In the genomic region with DNA sequence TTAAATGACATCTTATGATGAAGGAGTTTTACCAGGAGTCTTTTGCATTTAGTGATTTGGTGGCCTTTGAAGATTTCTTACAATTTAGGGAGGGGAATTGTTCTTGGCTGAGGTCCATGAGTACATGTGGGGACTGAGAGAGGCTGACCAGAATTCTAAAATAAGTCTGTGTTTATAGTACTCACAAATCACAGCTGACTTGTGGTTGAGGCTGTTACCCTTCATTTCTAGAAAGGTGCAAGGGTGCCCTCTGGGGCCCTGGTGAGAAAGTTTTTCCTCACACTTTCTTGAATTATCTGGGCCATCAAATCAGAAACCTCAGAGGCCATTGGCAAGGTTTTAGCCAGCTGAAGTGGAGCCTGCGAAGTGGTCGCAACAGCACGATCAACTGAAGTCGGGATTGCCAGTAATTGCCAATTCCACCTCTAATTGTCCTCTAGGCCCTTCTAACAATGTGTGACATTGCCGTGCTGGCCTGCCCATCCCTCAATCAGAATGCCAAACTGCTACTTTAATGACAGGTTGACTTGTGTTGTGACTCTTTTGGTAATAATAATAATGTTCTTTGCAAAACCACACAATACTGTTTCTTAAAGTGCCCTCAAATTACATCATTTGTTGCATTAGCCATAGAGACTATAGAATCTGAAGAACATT, we compare ENCODE assay signal across 8 cellular contexts.
A peak's percentile ranks its signal among the peaks of the same experiment; 100 is the strongest.
DNase-seq lines count a peak whose midpoint lies in the region; ATAC-seq and TF ChIP-seq lines count a peak whose summit lies in the region.

No MANE protein-coding gene starts in this region.

- no peak overlapping the region for H2BK15ac ChIP-seq in neuronal stem cell (ENCODE audit: low read length)

- H3K23ac ChIP-seq in neuronal stem cell (ENCODE audit: low read depth, low read length, poor library complexity) = no peak overlapping the region

- H2AK5ac ChIP-seq in neuronal stem cell (ENCODE audit: low read depth, low read length) = no peak overlapping the region

- no peak overlapping the region for H3K4me2 ChIP-seq in neuronal stem cell (ENCODE audit: insufficient read depth, low read length, poor library complexity, severe bottlenecking)

- DNase-seq in AG08395 (ENCODE audit: low spot score) = peak; percentile 77
- peak; percentile 82 for DNase-seq in RPMI8226
- peak; percentile 77 for DNase-seq in fibroblast of mammary gland (ENCODE audit: low read depth)
- DNase-seq in neuronal stem cell (ENCODE audit: low spot score) = peak; percentile 17
- no peak for DNase-seq in activated CD4-positive, alpha-beta memory T cell treated with anti-CD3 and anti-CD28 coated beads for 36 hours
- DNase-seq in NCI-H2196 treated with DMSO at 0.1 percent for 48 hours (lab: John Stamatoyannopoulos, UW; ENCODE audit: unreplicated experiment) = no peak

- no peak overlapping the region for H2BK120ac ChIP-seq in neuronal stem cell (ENCODE audit: low read depth, low read length)

- H4K91ac ChIP-seq in neuronal stem cell (ENCODE audit: low read depth, low read length, poor library complexity) = no peak overlapping the region

- CTCF ChIA-PET in activated CD4-positive, alpha-beta memory T cell treated with anti-CD3 and anti-CD28 coated beads for 36 hours (lab: Charles Lee) = no interaction called here

- H3K4me3 Mint-ChIP-seq in activated CD4-positive, alpha-beta memory T cell treated with anti-CD3 and anti-CD28 coated beads for 36 hours = no peak overlapping the region

- no peaks in the 10 kb centered on the region for H3K4me1 Mint-ChIP-seq in activated CD4-positive, alpha-beta memory T cell treated with anti-CD3 and anti-CD28 coated beads for 36 hours (ENCODE audit: low read depth)

- H3K4me1 ChIP-seq in neuronal stem cell (ENCODE audit: control insufficient read depth in 2 of 2, insufficient read depth in 1 of 2, low read depth in 1 of 2, low read length in 2 of 2) = peaks cover 0 to 10% of the 10 kb centered on the region in 2 donors

- WGBS in neuronal stem cell (ENCODE audit: extremely low coverage in 2 of 2, insufficient read length in 2 of 2, insufficient replicate concordance in 1 of 2), 2 donors = no CpG with 5 or more reads among the region's 5 CpGs

- H2BK12ac ChIP-seq in neuronal stem cell (ENCODE audit: low read length) = no peak overlapping the region

- no peak overlapping the region for H4K8ac ChIP-seq in neuronal stem cell (ENCODE audit: low read depth, low read length)

- H3K36me3 ChIP-seq in neuronal stem cell (replicated peaks in 1 of 2; ENCODE audit: control insufficient read depth in 2 of 2, insufficient read depth in 2 of 2, low read length in 2 of 2) = no peaks in the 10 kb centered on the region

- TF ChIP-seq CTCF in fibroblast of mammary gland (conservative IDR thresholded peaks at IDR 0.05; ENCODE audit: control insufficient read depth, insufficient read depth, low read depth, low read length) = peak; percentile 76

- H3K18ac ChIP-seq in neuronal stem cell (ENCODE audit: low read length) = no peak overlapping the region

- no peak overlapping the region for H3K27ac ChIP-seq in neuronal stem cell (replicated peaks; ENCODE audit: low read length)

- no peak overlapping the region for H3K14ac ChIP-seq in neuronal stem cell (ENCODE audit: low read length)

- H3K27ac Mint-ChIP-seq in activated CD4-positive, alpha-beta memory T cell treated with anti-CD3 and anti-CD28 coated beads for 36 hours = no peak overlapping the region

- H2BK5ac ChIP-seq in neuronal stem cell (ENCODE audit: low read length) = no peak overlapping the region

- H2AFZ ChIP-seq in neuronal stem cell (ENCODE audit: low read length) = peak overlapping the region; percentile 67

- ATAC-seq in GM18517 (IDR thresholded peaks at IDR 0.05; ENCODE audit: unreplicated experiment) = peak; percentile 76
- peak; percentile 77 for ATAC-seq in HG03039 (IDR thresholded peaks at IDR 0.05; ENCODE audit: unreplicated experiment)

- no peaks in the 10 kb centered on the region for H3K9me3 ChIP-seq in neuronal stem cell (replicated peaks in 1 of 2; ENCODE audit: control insufficient read depth in 2 of 2, insufficient read depth in 1 of 2, low read depth in 1 of 2, low read length in 2 of 2)

- H3K27me3 Mint-ChIP-seq in activated CD4-positive, alpha-beta memory T cell treated with anti-CD3 and anti-CD28 coated beads for 36 hours = peaks cover 2% of the 10 kb centered on the region

- no peak overlapping the region for H3K4ac ChIP-seq in neuronal stem cell (ENCODE audit: low read length)

- H3K36me3 Mint-ChIP-seq in activated CD4-positive, alpha-beta memory T cell treated with anti-CD3 and anti-CD28 coated beads for 36 hours = no peaks in the 10 kb centered on the region

- intact Hi-C loops in activated CD4-positive, alpha-beta memory T cell treated with anti-CD3 and anti-CD28 coated beads for 36 hours (cut with micrococcal nuclease) = no loop called here

- no peak overlapping the region for H3K4me3 ChIP-seq in fibroblast of mammary gland (ENCODE audit: control insufficient read depth, low read depth, low read length)
- H3K4me3 ChIP-seq in neuronal stem cell (ENCODE audit: low read length in 2 of 2) = no peak overlapping the region

- POLR2A ChIA-PET in activated CD4-positive, alpha-beta memory T cell treated with anti-CD3 and anti-CD28 coated beads for 36 hours (lab: Charles Lee) = no interaction called here

- no peak overlapping the region for H3K9ac ChIP-seq in neuronal stem cell (ENCODE audit: low read depth, low read length, poor library complexity)

- H3K9me3 Mint-ChIP-seq in activated CD4-positive, alpha-beta memory T cell treated with anti-CD3 and anti-CD28 coated beads for 36 hours = no peaks in the 10 kb centered on the region

- no peaks in the 10 kb centered on the region for H3K27me3 ChIP-seq in neuronal stem cell (ENCODE audit: control insufficient read depth in 3 of 3, insufficient read depth in 3 of 3, low read depth in 1 of 3, low read length in 3 of 3)

- no peaks in the 10 kb centered on the region for H3K79me1 ChIP-seq in neuronal stem cell (ENCODE audit: low read depth, low read length)

Comparison
In these comparisons a context has a peak if more than half of its experiments do, and no peak if none do; other contexts are left out.
1. DNase-seq: peak in AG08395 (single experiment), RPMI8226 (single experiment), fibroblast of mammary gland (single experiment) and neuronal stem cell (single experiment); none in activated CD4-positive, alpha-beta memory T cell treated with anti-CD3 and anti-CD28 coated beads for 36 hours (single experiment) and NCI-H2196 treated with DMSO at 0.1 percent for 48 hours (single experiment).